8 cellular contexts compared by ENCODE assay signal in genomic region chr14:60247994-60248696, GRCh38. TPM values are rescaled to one million over a fixed set of nuclear protein-coding genes. Genes with fewer than 3 reads are reported as not detected.
DNase-seq lines count a peak whose midpoint lies in the region; ATAC-seq, FAIRE-seq and TF ChIP-seq lines count a peak whose summit lies in the region.

No MANE protein-coding gene starts in this region.

- CTCF ChIA-PET in naive thymus-derived CD4-positive, alpha-beta T cell (lab: Charles Lee) = interaction anchor here (0.7 to 3.0 kb wide), 7 partner anchors 19 to 284 kb away, joined by 3 to 12 read pairs (median 3); no protein-coding TSS in a partner anchor

- no peaks in the 10 kb centered on the region for H3K9me3 ChIP-seq in naive thymus-derived CD4-positive, alpha-beta T cell (ENCODE audit: control insufficient read depth in 2 of 3, low read length in 3 of 3)

- H3K36me3 ChIP-seq in naive thymus-derived CD4-positive, alpha-beta T cell (ENCODE audit: control insufficient read depth in 2 of 3, insufficient read depth in 3 of 3, low read length in 3 of 3) = no peaks in the 10 kb centered on the region

- H3K9me3 Mint-ChIP-seq in activated T-helper 17 cell treated with anti-CD3 and anti-CD28 coated beads, Interleukin-2, amount 50 U/mL, for 72 hours = no peaks in the 10 kb centered on the region
- H3K9me3 Mint-ChIP-seq in naive thymus-derived CD4-positive, alpha-beta T cell = peaks cover 0 to 9% (median 0%) of the 10 kb centered on the region in 11 donors
- no peaks in the 10 kb centered on the region for H3K9me3 Mint-ChIP-seq in stimulated activated memory B cell treated with anti-CD40 and anti-IgM and Interleukin-4, amounts not matched to agents 10 μg/mL and 1 μg/mL and 100 μg/mL, for 72 hours

- peak overlapping the region; percentile 81 for H3K4me3 ChIP-seq in Jurkat, Clone E6-1 (ENCODE audit: low read length)
- H3K4me3 ChIP-seq in fibroblast of mammary gland (ENCODE audit: control insufficient read depth, low read depth, low read length) = peak overlapping the region; percentile 67
- H3K4me3 ChIP-seq in naive thymus-derived CD4-positive, alpha-beta T cell (ENCODE audit: low read length) = peak overlapping the region; percentile 93

- FAIRE-seq in RCC 7860 (lab: Jason Lieb, UNC) = no peak

- intact Hi-C loops in naive thymus-derived CD4-positive, alpha-beta T cell (cut with micrococcal nuclease) = loop anchor here (1.0 to 10.0 kb wide), 24 partner anchors 23 to 1950 kb away; partner anchors contain the start of genes ARID4A (in 2 of the 2), DACT1 (in 2 of the 2), HIF1A (in 2 of the 2) and DHRS7 (in 1 of the 2)

- peak; percentile 69 for ATAC-seq in GM21717 (IDR thresholded peaks at IDR 0.05; ENCODE audit: unreplicated experiment)
- ATAC-seq in activated T-helper 17 cell treated with anti-CD3 and anti-CD28 coated beads, Interleukin-2, amount 50 U/mL, for 72 hours (replicated peaks) = peak; percentile 81
- ATAC-seq in naive thymus-derived CD4-positive, alpha-beta T cell = peak; percentile 73
- ATAC-seq in stimulated activated memory B cell treated with anti-CD40 and anti-IgM and Interleukin-4, amounts not matched to agents 10 μg/mL and 1 μg/mL and 100 μg/mL, for 72 hours = peak; percentile 78

- H3K4me3 Mint-ChIP-seq in activated T-helper 17 cell treated with anti-CD3 and anti-CD28 coated beads, Interleukin-2, amount 50 U/mL, for 72 hours = peak overlapping the region; percentile 99
- peak overlapping the region; percentile 90 to 99 (median 96) for H3K4me3 Mint-ChIP-seq in naive thymus-derived CD4-positive, alpha-beta T cell
- peak overlapping the region; percentile 99 for H3K4me3 Mint-ChIP-seq in stimulated activated memory B cell treated with anti-CD40 and anti-IgM and Interleukin-4, amounts not matched to agents 10 μg/mL and 1 μg/mL and 100 μg/mL, for 72 hours

- peaks cover 21% of the 10 kb centered on the region for H3K36me3 Mint-ChIP-seq in activated T-helper 17 cell treated with anti-CD3 and anti-CD28 coated beads, Interleukin-2, amount 50 U/mL, for 72 hours (ENCODE audit: low read depth)
- H3K36me3 Mint-ChIP-seq in naive thymus-derived CD4-positive, alpha-beta T cell = peaks cover 0 to 2% (median 0%) of the 10 kb centered on the region in 5 donors
- no peaks in the 10 kb centered on the region for H3K36me3 Mint-ChIP-seq in stimulated activated memory B cell treated with anti-CD40 and anti-IgM and Interleukin-4, amounts not matched to agents 10 μg/mL and 1 μg/mL and 100 μg/mL, for 72 hours

- peak overlapping the region; percentile 100 for H3K27ac ChIP-seq in naive thymus-derived CD4-positive, alpha-beta T cell (ENCODE audit: low read depth, low read length)

- peaks cover 7 to 39% of the 10 kb centered on the region in 2 donors for H3K4me1 ChIP-seq in naive thymus-derived CD4-positive, alpha-beta T cell (ENCODE audit: control insufficient read depth in 2 of 2, insufficient read depth in 2 of 2, low read length in 2 of 2)

- POLR2A ChIA-PET in naive thymus-derived CD4-positive, alpha-beta T cell (lab: Charles Lee) = interaction anchor here (0.6 to 2.7 kb wide), 26 partner anchors 10 to 1950 kb away, joined by 3 to 46 read pairs (median 4); partner anchors contain the start of genes ARID4A, DHRS7, JKAMP and KIAA0586

- H3K27me3 ChIP-seq in naive thymus-derived CD4-positive, alpha-beta T cell (ENCODE audit: control insufficient read depth in 2 of 2, insufficient read depth in 2 of 2, low read length in 2 of 2) = no peaks in the 10 kb centered on the region

- DNase-seq in DMS 273 treated with DMSO at 0.1 percent for 48 hours (lab: John Stamatoyannopoulos, UW) (peak; percentile 86), RCC 7860 (ENCODE audit: low spot score) (peak; percentile 46), fibroblast of mammary gland (ENCODE audit: low read depth) (peak; percentile 94)
- peak; percentile 95 for DNase-seq in Jurkat, Clone E6-1 (ENCODE audit: low read depth, low spot score)
- peak; percentile 51 to 88 (median 84) for DNase-seq in naive thymus-derived CD4-positive, alpha-beta T cell

- peak overlapping the region; percentile 100 for H3K27ac Mint-ChIP-seq in activated T-helper 17 cell treated with anti-CD3 and anti-CD28 coated beads, Interleukin-2, amount 50 U/mL, for 72 hours
- H3K27ac Mint-ChIP-seq in naive thymus-derived CD4-positive, alpha-beta T cell = peak overlapping the region; percentile 97 to 100 (median 100)
- H3K27ac Mint-ChIP-seq in stimulated activated memory B cell treated with anti-CD40 and anti-IgM and Interleukin-4, amounts not matched to agents 10 μg/mL and 1 μg/mL and 100 μg/mL, for 72 hours = peak overlapping the region; percentile 99

- H3K27me3 Mint-ChIP-seq in activated T-helper 17 cell treated with anti-CD3 and anti-CD28 coated beads, Interleukin-2, amount 50 U/mL, for 72 hours = no peaks in the 10 kb centered on the region
- H3K27me3 Mint-ChIP-seq in naive thymus-derived CD4-positive, alpha-beta T cell = no peaks in the 10 kb centered on the region
- no peaks in the 10 kb centered on the region for H3K27me3 Mint-ChIP-seq in stimulated activated memory B cell treated with anti-CD40 and anti-IgM and Interleukin-4, amounts not matched to agents 10 μg/mL and 1 μg/mL and 100 μg/mL, for 72 hours

- TF ChIP-seq CTCF in fibroblast of mammary gland (conservative IDR thresholded peaks at IDR 0.05; ENCODE audit: control insufficient read depth, insufficient read depth, low read depth, low read length) = no peak

- H3K4me1 Mint-ChIP-seq in activated T-helper 17 cell treated with anti-CD3 and anti-CD28 coated beads, Interleukin-2, amount 50 U/mL, for 72 hours = peaks cover 29% of the 10 kb centered on the region
- peaks cover 37 to 52% (median 47%) of the 10 kb centered on the region in 7 donors for H3K4me1 Mint-ChIP-seq in naive thymus-derived CD4-positive, alpha-beta T cell
- H3K4me1 Mint-ChIP-seq in stimulated activated memory B cell treated with anti-CD40 and anti-IgM and Interleukin-4, amounts not matched to agents 10 μg/mL and 1 μg/mL and 100 μg/mL, for 72 hours = peaks cover 45% of the 10 kb centered on the region

RNA-seq across cellular contexts. Expression of gene PPM1A, which starts 0.9 kb away (rescaled TPM):
- polyA plus RNA-seq in Jurkat, Clone E6-1 (2012; ENCODE audit: insufficient read depth, insufficient read length) = 38.7 TPM
- total RNA-seq in activated T-helper 17 cell treated with anti-CD3 and anti-CD28 coated beads, Interleukin-2, amount 50 U/mL, for 72 hours = 10 to 100 TPM; 39.1 to 44.4 TPM
- total RNA-seq in naive thymus-derived CD4-positive, alpha-beta T cell = 10 to 100 TPM; 42.0 to 71.4 (median 47.3) TPM
- polyA plus RNA-seq in naive thymus-derived CD4-positive, alpha-beta T cell = 10 to 100 TPM; 15.7 to 20.8 TPM

Comparison
In these comparisons a context has a peak if more than half of its experiments do, and no peak if none do; other contexts are left out.
1. Peak in every context shown above with its lines: DNase-seq, ATAC-seq, H3K4me3 ChIP-seq and H3K27ac ChIP-seq.